ENCODE assay signal across 14 cellular contexts in the genomic region with DNA sequence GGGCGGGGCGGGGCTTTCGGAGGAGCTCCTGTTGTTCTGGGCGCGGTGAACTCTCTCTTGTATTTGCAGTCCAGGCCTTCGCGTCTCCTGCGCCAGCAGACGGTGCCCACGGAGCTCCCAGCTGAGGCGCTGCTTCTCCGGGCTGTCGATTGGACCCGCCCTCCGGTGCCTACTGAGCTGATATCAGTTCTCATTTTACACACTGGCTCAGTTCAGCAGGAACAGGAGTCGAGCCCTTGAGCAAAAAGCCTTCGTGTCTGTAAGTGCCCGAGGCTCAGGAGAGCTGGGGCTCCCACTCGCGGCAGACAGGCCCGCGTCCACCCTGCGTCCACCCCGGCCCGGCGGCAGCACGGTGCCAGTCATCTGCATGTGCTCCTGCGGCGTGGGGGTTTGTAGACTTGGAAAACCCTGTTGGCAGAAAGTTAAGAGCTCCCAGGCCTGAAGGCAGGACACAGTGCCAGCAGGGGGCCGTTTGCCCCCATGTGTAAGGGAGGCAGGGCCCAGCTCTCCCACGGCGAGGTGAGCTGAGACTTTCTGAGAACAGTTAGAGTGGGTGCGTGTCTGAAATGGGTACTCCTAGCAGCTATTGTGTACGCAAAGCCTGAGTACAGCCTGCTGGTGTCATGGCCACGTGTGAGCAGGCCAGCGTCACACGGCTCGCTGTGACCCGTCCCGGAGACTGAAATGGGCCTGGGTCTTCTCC.
A peak's percentile ranks its signal among the peaks of the same experiment; 100 is the strongest.
DNase-seq lines count a peak whose midpoint lies in the region; ATAC-seq, FAIRE-seq and TF ChIP-seq lines count a peak whose summit lies in the region.
"Had no signal": no experiment of that assay in that cellular context is flagged by ENCODE, and none has a peak within 500 bp of the region (broad histone marks: within the 10 kb centered on the region; RNA-seq: fewer than 3 reads in every experiment).

No MANE protein-coding gene starts in this region.

- H3F3A ChIP-seq in smooth muscle cell (ENCODE audit: low read depth): peaks cover 54% of the 10 kb centered on the region

- H3K4me3 ChIP-seq in HUES48 (ENCODE audit: low read depth, low read length): no peak overlapping the region
- H3K4me3 ChIP-seq in H1 (ENCODE audit: extremely low read depth in 1 of 4, insufficient read depth in 2 of 4, low read depth in 3 of 4, low read length in 4 of 4): no peak overlapping the region
- H3K4me3 ChIP-seq in smooth muscle cell: no peak overlapping the region
- H3K4me3 ChIP-seq: SK-N-MC had no signal

- TF ChIP-seq EP300 in H1 (IDR thresholded peaks at IDR 0.05; ENCODE audit: borderline replicate concordance in 1 of 2, low read depth in 2 of 2, low read length in 2 of 2): no peak

- H3K27me3 ChIP-seq in HUES48 (ENCODE audit: control insufficient read depth, insufficient read depth, low read length): no peaks in the 10 kb centered on the region
- no peaks in the 10 kb centered on the region for H3K27me3 ChIP-seq in H1 (replicated peaks in 1 of 4; ENCODE audit: control insufficient read depth in 3 of 4, extremely low read depth in 1 of 4, insufficient read depth in 3 of 4, low read length in 3 of 4)
- no peaks in the 10 kb centered on the region for H3K27me3 ChIP-seq in smooth muscle cell (ENCODE audit: low read depth)

- no peak overlapping the region for H3K14ac ChIP-seq in H1 (ENCODE audit: insufficient read length)

- no peak overlapping the region for H4K91ac ChIP-seq in H1 (replicated peaks; ENCODE audit: insufficient read length, low read length)

- 93% methylated on average over 33 of the region's 40 CpGs; no CpG with 5 or more reads in 1 of the 2 experiments for WGBS in H1 (ENCODE audit: extremely low coverage in 1 of 2, insufficient coverage in 1 of 2, insufficient read length in 1 of 2, insufficient replicate concordance in 2 of 2, low coverage in 1 of 2, low lambda C conversion rate in 2 of 2, missing lambda C conversion rate in 1 of 2), 2 experiments
- WGBS in smooth muscle cell (ENCODE audit: low lambda C conversion rate): 85% methylated on average over 40 of the region's 40 CpGs

- CTCF ChIA-PET in H1 (lab: Charles Lee; ENCODE audit: partially characterized antibody): interaction anchor here (0.9 to 3.6 kb wide), 15 partner anchors 10 to 305 kb away, joined by 3 to 23 read pairs (median 4); no protein-coding TSS in a partner anchor

- no peak overlapping the region for H4K5ac ChIP-seq in H1 (ENCODE audit: insufficient read length, low read depth, low read length)

- H2BK5ac ChIP-seq in H1 (ENCODE audit: low read depth, low read length): no peak overlapping the region

- peaks cover 2% of the 10 kb centered on the region; the same call in 1 of the 2 replicates for H3K23me2 ChIP-seq in H1 (ENCODE audit: low read depth, low read length)

- peak overlapping the region; percentile 72 for H4K8ac ChIP-seq in H1 (ENCODE audit: extremely low read depth, insufficient read depth, low read length)

- no peak overlapping the region for H3K23ac ChIP-seq in H1 (ENCODE audit: insufficient read length)

- no peak for DNase-seq in H1 (ENCODE audit: low read depth in 1 of 2, low spot score in 2 of 2)
- peak; percentile 57 for DNase-seq in mucosa of gallbladder (ENCODE audit: low spot score)
- DNase-seq in smooth muscle cell (lab: John Stamatoyannopoulos, UW; ENCODE audit: unreplicated experiment): no peak
- DNase-seq in G401 (ENCODE audit: low spot score): no peak
- no peak for DNase-seq in NCI-H82 (lab: John Stamatoyannopoulos, UW)
- DNase-seq: activated naive CD8-positive, alpha-beta T cell treated with anti-CD3 and anti-CD28 coated beads for 36 hours; cortex of kidney; KG1; NCI-H187 treated with DMSO at 0.1 percent for 48 hours; small intestine had no signal

- TF ChIP-seq CTCF in H1 (IDR thresholded peaks at IDR 0.05; ENCODE audit: control extremely low read depth in 1 of 3, insufficient read depth in 1 of 3, low read depth in 1 of 3, low read length in 3 of 3): no peak
- TF ChIP-seq CTCF in smooth muscle cell (IDR thresholded peaks at IDR 0.05; ENCODE audit: borderline replicate concordance, insufficient read depth, poor library complexity, severe bottlenecking): no peak

- no peak overlapping the region for H2AFZ ChIP-seq in H1 (ENCODE audit: low read length)
- H2AFZ ChIP-seq in smooth muscle cell (ENCODE audit: low read depth): no peak overlapping the region

- H3K79me2 ChIP-seq in H1 (ENCODE audit: control insufficient read depth in 1 of 2, insufficient read depth in 2 of 2, low read length in 2 of 2) (no peaks in the 10 kb centered on the region), smooth muscle cell (ENCODE audit: low read depth) (peaks cover 46% of the 10 kb centered on the region)

- no peak overlapping the region for H3K56ac ChIP-seq in H1 (replicated peaks; ENCODE audit: insufficient read length, low read depth, low read length)

- no peak overlapping the region for H2BK12ac ChIP-seq in H1 (ENCODE audit: low read depth, low read length)

- H3K9me3 ChIP-seq in HUES48 (ENCODE audit: control insufficient read depth, insufficient read depth, low read length) (no peaks in the 10 kb centered on the region), H1 (ENCODE audit: insufficient read depth in 2 of 2, low read depth in 1 of 2, low read length in 1 of 2) (no peaks in the 10 kb centered on the region), smooth muscle cell (replicated peaks; ENCODE audit: low read depth) (no peaks in the 10 kb centered on the region)

- no peak overlapping the region for H2BK120ac ChIP-seq in H1 (replicated peaks; ENCODE audit: low read depth, low read length)

- H2BK15ac ChIP-seq in H1 (ENCODE audit: low read length): no peak overlapping the region

- H4K20me1 ChIP-seq in H1 (replicated peaks in 1 of 2; ENCODE audit: control insufficient read depth in 1 of 2, insufficient read depth in 2 of 2, low read length in 2 of 2) (peaks cover 1 to 9% of the 10 kb centered on the region in 2 experiments), smooth muscle cell (ENCODE audit: low read depth) (peaks cover 75% of the 10 kb centered on the region)

- no peak overlapping the region; the same call in 1 of the 2 replicates for H3K18ac ChIP-seq in H1 (ENCODE audit: extremely low read depth, low read length)

- H3K9ac ChIP-seq in HUES48 (ENCODE audit: low read depth, low read length) (no peak overlapping the region), H1 (replicated peaks in 1 of 4; ENCODE audit: extremely low read depth in 1 of 4, low read depth in 3 of 4, low read length in 3 of 4) (no peak overlapping the region), smooth muscle cell (ENCODE audit: low read depth) (no peak overlapping the region)

- H2BK20ac ChIP-seq in H1 (ENCODE audit: low read length): no peak overlapping the region

- H3K27ac ChIP-seq in HUES48 (ENCODE audit: low read depth, low read length) (peak overlapping the region; percentile 17), H1 (ENCODE audit: low read depth, low read length) (no peak overlapping the region), smooth muscle cell (ENCODE audit: low read depth) (peak overlapping the region; percentile 95)
- H3K27ac ChIP-seq: SK-N-MC had no signal

- H3K4me2 ChIP-seq in H1 (ENCODE audit: insufficient read depth in 1 of 2, low read depth in 2 of 2, low read length in 2 of 2): no peak overlapping the region
- H3K4me2 ChIP-seq in smooth muscle cell: peak overlapping the region; percentile 43

- no peaks in the 10 kb centered on the region for H3K4me1 ChIP-seq in HUES48 (ENCODE audit: control insufficient read depth, insufficient read depth, low read length)
- H3K4me1 ChIP-seq in H1 (replicated peaks in 1 of 4; ENCODE audit: control insufficient read depth in 3 of 4, insufficient read depth in 4 of 4, low read length in 3 of 4): peaks cover 0 to 2% (median 0%) of the 10 kb centered on the region in 4 experiments; a peak in 1 of 7 replicates
- peaks cover 38% of the 10 kb centered on the region for H3K4me1 ChIP-seq in smooth muscle cell (ENCODE audit: low read depth)

- H3K4ac ChIP-seq in H1 (replicated peaks; ENCODE audit: insufficient read length, low read depth, low read length): no peak overlapping the region

- POLR2A ChIA-PET in H1 (lab: Charles Lee; ENCODE audit: partially characterized antibody): no interaction called here

- no peak for TF ChIP-seq RAD21 in H1 (IDR thresholded peaks at IDR 0.05 in 1 of 2, conservative IDR thresholded peaks at IDR 0.05 in 1 of 2; ENCODE audit: low read depth in 2 of 2, low read length in 2 of 2)

- ATAC-seq in GM19463 (IDR thresholded peaks at IDR 0.05; ENCODE audit: unreplicated experiment) (no peak), GM18520 (IDR thresholded peaks at IDR 0.05; ENCODE audit: unreplicated experiment) (no peak)

- H3K36me3 ChIP-seq in HUES48 (ENCODE audit: control insufficient read depth, insufficient read depth, low read length) (0 out of 2 replicates have a peak, but pooled peaks cover 3% of the 10 kb centered on the region), H1 (ENCODE audit: control insufficient read depth in 2 of 4, insufficient read depth in 4 of 4, low read length in 3 of 4) (peaks cover 0 to 6% (median 1%) of the 10 kb centered on the region in 4 experiments; a peak in 2 of 8 replicates), smooth muscle cell (ENCODE audit: low read depth) (peaks cover 8% of the 10 kb centered on the region)

- H3K79me1 ChIP-seq in H1 (ENCODE audit: low read depth, low read length): no peaks in the 10 kb centered on the region

- in situ Hi-C loops in G401 (cut with HindIII; ENCODE audit: low sequenced_read_pairs): no loop called here

- no peak overlapping the region for H2AK5ac ChIP-seq in H1 (ENCODE audit: low read depth, low read length)

- TF ChIP-seq POLR2A in H1 (IDR thresholded peaks at IDR 0.05; ENCODE audit: control extremely low read depth in 1 of 2, low read depth in 2 of 2, low read length in 2 of 2): no peak

- no peak for FAIRE-seq in H1 (lab: Jason Lieb, UNC)
- FAIRE-seq: small intestine had no signal

TF ChIP-seq in H1, 55 proteins besides CTCF, POLR2A, EP300 and RAD21:
- TF ChIP-seq KDM5A (IDR thresholded peaks at IDR 0.05; ENCODE audit: low read length) (no peak), BCL11A (IDR thresholded peaks at IDR 0.05; ENCODE audit: low read depth in 2 of 2, low read length in 2 of 2) (no peak), SIX5 (IDR thresholded peaks at IDR 0.05; ENCODE audit: low read depth, low read length) (no peak), TBP (IDR thresholded peaks at IDR 0.05; ENCODE audit: low read depth, low read length) (no peak), PHF8 (conservative IDR thresholded peaks at IDR 0.05; ENCODE audit: low read depth, low read length) (no peak), FOSL1 (IDR thresholded peaks at IDR 0.05; ENCODE audit: insufficient read depth, low read depth, low read length) (no peak), SP2 (IDR thresholded peaks at IDR 0.05; ENCODE audit: low read length) (no peak), SP1 (IDR thresholded peaks at IDR 0.05; ENCODE audit: low read depth, low read length) (no peak), POLR2AphosphoS5 (IDR thresholded peaks at IDR 0.05; ENCODE audit: low read depth, low read length) (no peak), POU5F1 (IDR thresholded peaks at IDR 0.05; ENCODE audit: low read depth, low read length) (no peak), JUND (IDR thresholded peaks at IDR 0.05; ENCODE audit: low read length) (no peak), KDM1A (IDR thresholded peaks at IDR 0.05; ENCODE audit: borderline replicate concordance, low read length) (no peak)
TF ChIP-seq in H1: peak in this region for 0.
